In the genomic region with DNA sequence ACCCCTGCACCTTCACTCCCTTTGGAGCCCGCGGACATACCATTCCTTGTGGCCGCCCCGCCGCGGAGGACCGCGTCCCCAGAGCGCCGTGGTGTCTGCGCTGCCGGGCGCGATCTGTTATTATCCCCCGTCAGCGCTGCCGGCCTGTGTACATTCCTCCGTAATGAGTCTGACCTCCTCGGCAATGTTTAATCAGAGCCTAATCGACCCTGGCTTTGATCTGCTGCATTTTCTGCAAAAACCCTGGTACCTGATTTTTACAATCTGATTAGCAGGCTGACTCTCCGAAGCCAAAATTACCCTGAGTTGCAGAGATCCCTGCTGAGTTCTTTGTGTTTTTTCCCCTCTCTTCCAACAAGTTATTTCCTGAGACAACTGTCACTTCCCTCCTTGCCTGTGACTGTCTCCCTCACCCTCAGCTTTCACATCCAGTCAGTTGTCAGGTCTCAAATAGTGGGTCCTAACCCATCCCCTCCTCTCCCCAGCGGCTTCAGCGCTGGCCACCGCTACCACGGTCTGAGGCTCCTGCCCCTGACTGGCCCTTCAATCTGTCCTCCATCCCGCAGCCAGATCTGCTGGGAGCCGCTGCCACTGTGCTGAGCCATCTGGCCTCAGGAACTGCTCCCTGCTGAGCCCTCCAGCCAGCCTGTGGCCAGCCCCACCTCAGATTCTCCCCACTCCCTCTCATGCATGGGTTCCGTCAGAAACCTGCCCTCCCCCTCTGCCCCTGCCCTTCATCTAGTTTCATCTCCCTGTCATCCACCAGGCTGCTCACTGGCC, we compare ENCODE assay signal across 10 cellular contexts. TPM values are rescaled to one million over a fixed set of nuclear protein-coding genes. Genes with fewer than 3 reads are reported as not detected.
DNase-seq lines count a peak whose midpoint lies in the region; TF ChIP-seq lines count a peak whose summit lies in the region.
"Had no signal": no experiment of that assay in that cellular context is flagged by ENCODE, and none has a peak within 500 bp of the region (broad histone marks: within the 10 kb centered on the region; RNA-seq: fewer than 3 reads in every experiment).

No MANE protein-coding gene starts in this region.

- no peaks in the 10 kb centered on the region for H3F3A ChIP-seq in neural progenitor cell (ENCODE audit: low read depth)

- H3K4me2 ChIP-seq in neural progenitor cell: peak overlapping the region; percentile 58

- H3K27me3 ChIP-seq in neural progenitor cell: peaks cover 19% of the 10 kb centered on the region
- H3K27me3 ChIP-seq in tibial artery: peaks cover 0 to 93% of the 10 kb centered on the region in 2 donors

- DNase-seq in H4 (ENCODE audit: low spot score) (peak; percentile 31), NCI-H2227 treated with DMSO at 0.1 percent for 48 hours (lab: John Stamatoyannopoulos, UW) (peak; percentile 54), chondrocyte (ENCODE audit: low spot score) (no peak), neural progenitor cell (ENCODE audit: low spot score) (peak; percentile 54), inferior parietal cortex (ENCODE audit: extremely low spot score) (no peak), tibial artery (no peak)
- no peak for DNase-seq in activated CD4-positive, CD25-positive, alpha-beta regulatory T cell (lab: John Stamatoyannopoulos, UW)
- DNase-seq in NK-92 treated with Interleukin-12 subunit alpha and Interleukin-12 subunit beta, amount 100 ng/mL, for 24 hours (lab: John Stamatoyannopoulos, UW): no peak

- H3K9me3 ChIP-seq in neural progenitor cell (ENCODE audit: low read depth): no peaks in the 10 kb centered on the region
- H3K9me3 ChIP-seq in tibial artery: no peaks in the 10 kb centered on the region
- H3K9me3 ChIP-seq: breast epithelium had no signal

- H3K9ac ChIP-seq in neural progenitor cell: no peak overlapping the region

- H3K9me3 Mint-ChIP-seq in chondrocyte (ENCODE audit: low read depth) (no peaks in the 10 kb centered on the region), neural progenitor cell (no peaks in the 10 kb centered on the region)

- H3K4me1 ChIP-seq in neural progenitor cell: peaks cover 25% of the 10 kb centered on the region
- peaks cover 0 to 8% (median 3%) of the 10 kb centered on the region in 4 donors for H3K4me1 ChIP-seq in tibial artery
- H3K4me1 ChIP-seq: breast epithelium had no signal

- no peak overlapping the region for H2AFZ ChIP-seq in neural progenitor cell (replicated peaks)

- H3K4me3 ChIP-seq in neural progenitor cell (no peak overlapping the region), tibial artery (no peak overlapping the region)
- H3K4me3 ChIP-seq: breast epithelium had no signal

- no peaks in the 10 kb centered on the region for H3K36me3 ChIP-seq in neural progenitor cell
- no peaks in the 10 kb centered on the region for H3K36me3 ChIP-seq in tibial artery
- H3K36me3 ChIP-seq: breast epithelium had no signal

- no peaks in the 10 kb centered on the region for H4K20me1 ChIP-seq in neural progenitor cell (ENCODE audit: low read depth)

- TF ChIP-seq CTCF in chondrocyte (IDR thresholded peaks at IDR 0.05) (no peak), neural progenitor cell (IDR thresholded peaks at IDR 0.05) (no peak), tibial artery (IDR thresholded peaks at IDR 0.05) (no peak)

- H3K27ac ChIP-seq in neural progenitor cell: no peak overlapping the region
- H3K27ac ChIP-seq in tibial artery: no peak overlapping the region
- H3K27ac ChIP-seq: breast epithelium had no signal

- peak overlapping the region; percentile 95 for H3K27ac Mint-ChIP-seq in chondrocyte (ENCODE audit: unreplicated experiment)
- peak overlapping the region; percentile 91 for H3K27ac Mint-ChIP-seq in neural progenitor cell

- intact Hi-C loops in tibial artery (cut with DNase I; ENCODE audit: low total_unique reads): no loop called here

- H3K36me3 Mint-ChIP-seq in chondrocyte (ENCODE audit: low read depth) (no peaks in the 10 kb centered on the region), neural progenitor cell (no peaks in the 10 kb centered on the region)

- H3K4me1 Mint-ChIP-seq in chondrocyte (ENCODE audit: low read depth): peaks cover 88% of the 10 kb centered on the region
- peaks cover 57% of the 10 kb centered on the region for H3K4me1 Mint-ChIP-seq in neural progenitor cell

- H3K27me3 Mint-ChIP-seq in chondrocyte (ENCODE audit: low read depth) (no peaks in the 10 kb centered on the region), neural progenitor cell (ENCODE audit: insufficient read depth, low read depth) (peaks cover 8% of the 10 kb centered on the region)

- H3K4me3 Mint-ChIP-seq in chondrocyte (ENCODE audit: unreplicated experiment) (peak overlapping the region; percentile 73), neural progenitor cell (peak overlapping the region; percentile 71)

- no peaks in the 10 kb centered on the region for H3K79me2 ChIP-seq in neural progenitor cell (ENCODE audit: low read depth)

RNA-seq across cellular contexts. Expression of gene GLIS1, which starts 53.5 kb away (rescaled TPM):
- 0.86 and 1.0 TPM in 2 replicates for total RNA-seq in H4 (2014; rRNA removed; shearing (Covaris generic))
- 17.3 to 36.2 TPM (median 17.4 TPM) in 3 replicates for total RNA-seq in chondrocyte
- total RNA-seq in neural progenitor cell (ENCODE audit: low replicate concordance): not detected in 2 replicates
- total RNA-seq: pulmonary artery endothelial cell had no signal

Comparison
In these comparisons a context has a peak if more than half of its experiments do, and no peak if none do; other contexts are left out.
1. DNase-seq: peak in H4 (single experiment), NCI-H2227 treated with DMSO at 0.1 percent for 48 hours (single experiment) and neural progenitor cell (single experiment); none in chondrocyte (single experiment), activated CD4-positive, CD25-positive, alpha-beta regulatory T cell (0 of 4), NK-92 treated with Interleukin-12 subunit alpha and Interleukin-12 subunit beta, amount 100 ng/mL, for 24 hours (single experiment), inferior parietal cortex (single experiment) and tibial artery (0 of 2).